Comparison of ENCODE assay signal across 1 cellular context in genomic region chr15:74889882-74890768, GRCh38.
A peak's percentile ranks its signal among the peaks of the same experiment; 100 is the strongest.
TF ChIP-seq lines count a peak whose summit lies in the region.

A gene with protein sequence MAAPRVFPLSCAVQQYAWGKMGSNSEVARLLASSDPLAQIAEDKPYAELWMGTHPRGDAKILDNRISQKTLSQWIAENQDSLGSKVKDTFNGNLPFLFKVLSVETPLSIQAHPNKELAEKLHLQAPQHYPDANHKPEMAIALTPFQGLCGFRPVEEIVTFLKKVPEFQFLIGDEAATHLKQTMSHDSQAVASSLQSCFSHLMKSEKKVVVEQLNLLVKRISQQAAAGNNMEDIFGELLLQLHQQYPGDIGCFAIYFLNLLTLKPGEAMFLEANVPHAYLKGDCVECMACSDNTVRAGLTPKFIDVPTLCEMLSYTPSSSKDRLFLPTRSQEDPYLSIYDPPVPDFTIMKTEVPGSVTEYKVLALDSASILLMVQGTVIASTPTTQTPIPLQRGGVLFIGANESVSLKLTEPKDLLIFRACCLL (plus strand): TSS chr15:74890042. CDS start chr15:74890074, 32 bp downstream.

TF ChIP-seq in K562, 482 proteins besides CTCF, POLR2A, EP300 and RAD21 (continued from another document and continues in another):
- TF ChIP-seq, protein P1, sequence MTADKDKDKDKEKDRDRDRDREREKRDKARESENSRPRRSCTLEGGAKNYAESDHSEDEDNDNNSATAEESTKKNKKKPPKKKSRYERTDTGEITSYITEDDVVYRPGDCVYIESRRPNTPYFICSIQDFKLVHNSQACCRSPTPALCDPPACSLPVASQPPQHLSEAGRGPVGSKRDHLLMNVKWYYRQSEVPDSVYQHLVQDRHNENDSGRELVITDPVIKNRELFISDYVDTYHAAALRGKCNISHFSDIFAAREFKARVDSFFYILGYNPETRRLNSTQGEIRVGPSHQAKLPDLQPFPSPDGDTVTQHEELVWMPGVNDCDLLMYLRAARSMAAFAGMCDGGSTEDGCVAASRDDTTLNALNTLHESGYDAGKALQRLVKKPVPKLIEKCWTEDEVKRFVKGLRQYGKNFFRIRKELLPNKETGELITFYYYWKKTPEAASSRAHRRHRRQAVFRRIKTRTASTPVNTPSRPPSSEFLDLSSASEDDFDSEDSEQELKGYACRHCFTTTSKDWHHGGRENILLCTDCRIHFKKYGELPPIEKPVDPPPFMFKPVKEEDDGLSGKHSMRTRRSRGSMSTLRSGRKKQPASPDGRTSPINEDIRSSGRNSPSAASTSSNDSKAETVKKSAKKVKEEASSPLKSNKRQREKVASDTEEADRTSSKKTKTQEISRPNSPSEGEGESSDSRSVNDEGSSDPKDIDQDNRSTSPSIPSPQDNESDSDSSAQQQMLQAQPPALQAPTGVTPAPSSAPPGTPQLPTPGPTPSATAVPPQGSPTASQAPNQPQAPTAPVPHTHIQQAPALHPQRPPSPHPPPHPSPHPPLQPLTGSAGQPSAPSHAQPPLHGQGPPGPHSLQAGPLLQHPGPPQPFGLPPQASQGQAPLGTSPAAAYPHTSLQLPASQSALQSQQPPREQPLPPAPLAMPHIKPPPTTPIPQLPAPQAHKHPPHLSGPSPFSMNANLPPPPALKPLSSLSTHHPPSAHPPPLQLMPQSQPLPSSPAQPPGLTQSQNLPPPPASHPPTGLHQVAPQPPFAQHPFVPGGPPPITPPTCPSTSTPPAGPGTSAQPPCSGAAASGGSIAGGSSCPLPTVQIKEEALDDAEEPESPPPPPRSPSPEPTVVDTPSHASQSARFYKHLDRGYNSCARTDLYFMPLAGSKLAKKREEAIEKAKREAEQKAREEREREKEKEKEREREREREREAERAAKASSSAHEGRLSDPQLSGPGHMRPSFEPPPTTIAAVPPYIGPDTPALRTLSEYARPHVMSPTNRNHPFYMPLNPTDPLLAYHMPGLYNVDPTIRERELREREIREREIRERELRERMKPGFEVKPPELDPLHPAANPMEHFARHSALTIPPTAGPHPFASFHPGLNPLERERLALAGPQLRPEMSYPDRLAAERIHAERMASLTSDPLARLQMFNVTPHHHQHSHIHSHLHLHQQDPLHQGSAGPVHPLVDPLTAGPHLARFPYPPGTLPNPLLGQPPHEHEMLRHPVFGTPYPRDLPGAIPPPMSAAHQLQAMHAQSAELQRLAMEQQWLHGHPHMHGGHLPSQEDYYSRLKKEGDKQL (CRISPR knock-in tag; IDR thresholded peaks at IDR 0.05; ENCODE audit: borderline replicate concordance) = no peak
- TF ChIP-seq HNRNPUL1 (IDR thresholded peaks at IDR 0.05; ENCODE audit: low read length) (no peak), EP400 (IDR thresholded peaks at IDR 0.05) (peak; percentile 94), TEAD1 (CRISPR knock-in tag; IDR thresholded peaks at IDR 0.05) (peak; percentile 0 to 35; a peak in 1 of 4 replicates), ZNF311 (CRISPR knock-in tag; IDR thresholded peaks at IDR 0.05) (no peak), ZBTB2 (IDR thresholded peaks at IDR 0.05) (no peak), XRCC3 (IDR thresholded peaks at IDR 0.05) (no peak), RBM25 (IDR thresholded peaks at IDR 0.05; ENCODE audit: low read depth, low read length, severe bottlenecking) (no peak), ZNF23 (CRISPR knock-in tag; IDR thresholded peaks at IDR 0.05) (no peak), MCM2 (IDR thresholded peaks at IDR 0.05; ENCODE audit: low read depth) (no peak), ATF1 (CRISPR knock-in tag; IDR thresholded peaks at IDR 0.05) (no peak), ATF1 (tag; IDR thresholded peaks at IDR 0.05) (peak; percentile 94), HCFC1 (IDR thresholded peaks at IDR 0.05; ENCODE audit: low read depth, low read length) (peak; percentile 95), ZFP30 (CRISPR knock-in tag; IDR thresholded peaks at IDR 0.05; ENCODE audit: borderline replicate concordance) (no peak), ZBTB49 (CRISPR knock-in tag; IDR thresholded peaks at IDR 0.05; ENCODE audit: borderline replicate concordance) (no peak), MEF2D (tag; conservative IDR thresholded peaks at IDR 0.05; ENCODE audit: low read depth) (no peak), RBM22 (IDR thresholded peaks at IDR 0.05; ENCODE audit: low read depth, low read length, poor library complexity, severe bottlenecking) (no peak), XRCC5 (IDR thresholded peaks at IDR 0.05; ENCODE audit: low read depth, low read length) (no peak), SMAD2 (IDR thresholded peaks at IDR 0.05; ENCODE audit: low read depth, low read length) (no peak), ZNF347 (CRISPR knock-in tag; IDR thresholded peaks at IDR 0.05; ENCODE audit: low read depth) (no peak), CTCFL (IDR thresholded peaks at IDR 0.05; ENCODE audit: borderline replicate concordance, insufficient read depth, low read depth, low read length, poor library complexity, severe bottlenecking) (no peak), ZNF133 (CRISPR knock-in tag; IDR thresholded peaks at IDR 0.05) (no peak), ZNF165 (CRISPR knock-in tag; IDR thresholded peaks at IDR 0.05; ENCODE audit: borderline replicate concordance) (no peak), ZNF282 (CRISPR knock-in tag; IDR thresholded peaks at IDR 0.05) (no peak), MBD1 (CRISPR knock-in tag; IDR thresholded peaks at IDR 0.05) (no peak), YY1 (IDR thresholded peaks at IDR 0.05; ENCODE audit: borderline replicate concordance in 1 of 3, control insufficient read depth in 1 of 3, extremely low read depth in 1 of 3, insufficient read depth in 3 of 3, insufficient read length in 1 of 3, insufficient replicate concordance in 2 of 3, low read depth in 1 of 3, low read length in 2 of 3) (peak; percentile 89 to 96 (median 93)), ELF2 (CRISPR knock-in tag; IDR thresholded peaks at IDR 0.05) (no peak), SMAD4 (CRISPR knock-in tag; conservative IDR thresholded peaks at IDR 0.05) (no peak), ZNF668 (CRISPR knock-in tag; IDR thresholded peaks at IDR 0.05) (peak; percentile 71; the same call in 1 of the 2 replicates), ZNF175 (CRISPR knock-in tag; IDR thresholded peaks at IDR 0.05; ENCODE audit: low read depth) (no peak), THRAP3 (IDR thresholded peaks at IDR 0.05; ENCODE audit: borderline replicate concordance) (no peak), BRD4 (IDR thresholded peaks at IDR 0.05) (no peak), PPARD (CRISPR knock-in tag; IDR thresholded peaks at IDR 0.05) (no peak), GABPA (tag; conservative IDR thresholded peaks at IDR 0.05; ENCODE audit: low read depth) (peak; percentile 4; the same call in 1 of the 2 replicates), ZNF583 (CRISPR knock-in tag; IDR thresholded peaks at IDR 0.05) (no peak)
- TF ChIP-seq, protein P2, sequence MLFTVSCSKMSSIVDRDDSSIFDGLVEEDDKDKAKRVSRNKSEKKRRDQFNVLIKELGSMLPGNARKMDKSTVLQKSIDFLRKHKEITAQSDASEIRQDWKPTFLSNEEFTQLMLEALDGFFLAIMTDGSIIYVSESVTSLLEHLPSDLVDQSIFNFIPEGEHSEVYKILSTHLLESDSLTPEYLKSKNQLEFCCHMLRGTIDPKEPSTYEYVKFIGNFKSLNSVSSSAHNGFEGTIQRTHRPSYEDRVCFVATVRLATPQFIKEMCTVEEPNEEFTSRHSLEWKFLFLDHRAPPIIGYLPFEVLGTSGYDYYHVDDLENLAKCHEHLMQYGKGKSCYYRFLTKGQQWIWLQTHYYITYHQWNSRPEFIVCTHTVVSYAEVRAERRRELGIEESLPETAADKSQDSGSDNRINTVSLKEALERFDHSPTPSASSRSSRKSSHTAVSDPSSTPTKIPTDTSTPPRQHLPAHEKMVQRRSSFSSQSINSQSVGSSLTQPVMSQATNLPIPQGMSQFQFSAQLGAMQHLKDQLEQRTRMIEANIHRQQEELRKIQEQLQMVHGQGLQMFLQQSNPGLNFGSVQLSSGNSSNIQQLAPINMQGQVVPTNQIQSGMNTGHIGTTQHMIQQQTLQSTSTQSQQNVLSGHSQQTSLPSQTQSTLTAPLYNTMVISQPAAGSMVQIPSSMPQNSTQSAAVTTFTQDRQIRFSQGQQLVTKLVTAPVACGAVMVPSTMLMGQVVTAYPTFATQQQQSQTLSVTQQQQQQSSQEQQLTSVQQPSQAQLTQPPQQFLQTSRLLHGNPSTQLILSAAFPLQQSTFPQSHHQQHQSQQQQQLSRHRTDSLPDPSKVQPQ (CRISPR knock-in tag; IDR thresholded peaks at IDR 0.05; ENCODE audit: borderline replicate concordance) = no peak
- TF ChIP-seq, protein P3, sequence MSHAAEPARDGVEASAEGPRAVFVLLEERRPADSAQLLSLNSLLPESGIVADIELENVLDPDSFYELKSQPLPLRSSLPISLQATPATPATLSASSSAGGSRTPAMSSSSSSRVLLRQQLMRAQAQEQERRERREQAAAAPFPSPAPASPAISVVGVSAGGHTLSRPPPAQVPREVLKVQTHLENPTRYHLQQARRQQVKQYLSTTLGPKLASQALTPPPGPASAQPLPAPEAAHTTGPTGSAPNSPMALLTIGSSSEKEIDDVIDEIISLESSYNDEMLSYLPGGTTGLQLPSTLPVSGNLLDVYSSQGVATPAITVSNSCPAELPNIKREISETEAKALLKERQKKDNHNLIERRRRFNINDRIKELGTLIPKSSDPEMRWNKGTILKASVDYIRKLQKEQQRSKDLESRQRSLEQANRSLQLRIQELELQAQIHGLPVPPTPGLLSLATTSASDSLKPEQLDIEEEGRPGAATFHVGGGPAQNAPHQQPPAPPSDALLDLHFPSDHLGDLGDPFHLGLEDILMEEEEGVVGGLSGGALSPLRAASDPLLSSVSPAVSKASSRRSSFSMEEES (CRISPR knock-in tag; IDR thresholded peaks at IDR 0.05) = no peak
- TF ChIP-seq, protein P4, sequence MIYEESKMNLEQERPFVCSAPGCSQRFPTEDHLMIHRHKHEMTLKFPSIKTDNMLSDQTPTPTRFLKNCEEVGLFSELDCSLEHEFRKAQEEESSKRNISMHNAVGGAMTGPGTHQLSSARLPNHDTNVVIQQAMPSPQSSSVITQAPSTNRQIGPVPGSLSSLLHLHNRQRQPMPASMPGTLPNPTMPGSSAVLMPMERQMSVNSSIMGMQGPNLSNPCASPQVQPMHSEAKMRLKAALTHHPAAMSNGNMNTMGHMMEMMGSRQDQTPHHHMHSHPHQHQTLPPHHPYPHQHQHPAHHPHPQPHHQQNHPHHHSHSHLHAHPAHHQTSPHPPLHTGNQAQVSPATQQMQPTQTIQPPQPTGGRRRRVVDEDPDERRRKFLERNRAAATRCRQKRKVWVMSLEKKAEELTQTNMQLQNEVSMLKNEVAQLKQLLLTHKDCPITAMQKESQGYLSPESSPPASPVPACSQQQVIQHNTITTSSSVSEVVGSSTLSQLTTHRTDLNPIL (CRISPR knock-in tag; IDR thresholded peaks at IDR 0.05) = no peak
- TF ChIP-seq, protein P5, sequence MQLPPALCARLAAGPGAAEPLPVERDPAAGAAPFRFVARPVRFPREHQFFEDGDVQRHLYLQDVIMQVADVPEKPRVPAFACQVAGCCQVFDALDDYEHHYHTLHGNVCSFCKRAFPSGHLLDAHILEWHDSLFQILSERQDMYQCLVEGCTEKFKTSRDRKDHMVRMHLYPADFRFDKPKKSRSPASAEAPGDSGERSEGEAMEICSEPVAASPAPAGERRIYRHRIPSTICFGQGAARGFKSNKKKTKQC (CRISPR knock-in tag; IDR thresholded peaks at IDR 0.05) = no peak
